In genomic region chr4:151991884-151992166, GRCh38 we compare ENCODE assay signal across 16 cellular contexts.
DNase-seq lines count a peak whose midpoint lies in the region; ATAC-seq and TF ChIP-seq lines count a peak whose summit lies in the region.
"Had no signal": no experiment of that assay in that cellular context is flagged by ENCODE, and none has a peak within 500 bp of the region (broad histone marks: within the 10 kb centered on the region; RNA-seq: fewer than 3 reads in every experiment).

No MANE protein-coding gene starts in this region.

- 27 to 54% (median 43%) methylated on average over 2 of the region's 2 CpGs for WGBS in heart left ventricle, 4 donors

- H3K4me1 Mint-ChIP-seq in GM23338 (peaks cover 27% of the 10 kb centered on the region), brain (peaks cover 46% of the 10 kb centered on the region)

- H2AFZ ChIP-seq in GM23338, result no peak overlapping the region

- intact Hi-C loops in heart left ventricle (cut with DNase I), result loop anchor here in 2 of 10 donors (5.0 kb wide), 1 partner anchor 45 kb away; no protein-coding TSS in a partner anchor
- intact Hi-C loops in left ventricle myocardium superior (cut with micrococcal nuclease), result no loop called here
- intact Hi-C loops in upper lobe of right lung (cut with DNase I), result no loop called here

- H3K4me3 Mint-ChIP-seq in GM23338 (no peak overlapping the region), brain (peak overlapping the region in 3 of 5 experiments; percentile 7 to 78 (median 16))

- H3K36me3 ChIP-seq in heart left ventricle, result no peaks in the 10 kb centered on the region
- H3K36me3 ChIP-seq in GM23338 (ENCODE audit: insufficient read depth), result no peaks in the 10 kb centered on the region
- H3K36me3 ChIP-seq in rectal smooth muscle tissue (ENCODE audit: control insufficient read depth, insufficient read depth, low read length), result no peaks in the 10 kb centered on the region
- H3K36me3 ChIP-seq in upper lobe of right lung, result no peaks in the 10 kb centered on the region

- peaks cover 26% of the 10 kb centered on the region; the same call in 1 of the 2 replicates for H3K9me2 ChIP-seq in GM23338 (ENCODE audit: insufficient read depth)

- H4K20me1 ChIP-seq in GM23338 (replicated peaks; ENCODE audit: insufficient read depth), result no peaks in the 10 kb centered on the region

- H3K36me3 Mint-ChIP-seq in GM23338 (ENCODE audit: low read depth), result no peaks in the 10 kb centered on the region; the same call in 2 of the 3 replicates
- H3K36me3 Mint-ChIP-seq in brain, result no peaks in the 10 kb centered on the region
- H3K36me3 Mint-ChIP-seq: activated CD4-positive, alpha-beta memory T cell treated with anti-CD3 and anti-CD28 coated beads for 36 hours had no signal

- peak overlapping the region; percentile 52; the same call in 1 of the 2 replicates for H3K4me2 ChIP-seq in GM23338

- ATAC-seq in heart left ventricle (no peak), left ventricle myocardium superior (no peak), GM23338 (no peak), GM21390 (IDR thresholded peaks at IDR 0.05; ENCODE audit: unreplicated experiment) (no peak), upper lobe of right lung (no peak)

- H3K9me3 ChIP-seq in heart left ventricle (peaks cover 0 to 4% (median 0%) of the 10 kb centered on the region in 12 donors), upper lobe of right lung (no peaks in the 10 kb centered on the region)

- no peak overlapping the region for H3K27ac Mint-ChIP-seq in GM23338
- peak overlapping the region; percentile 12 to 93 (median 85) for H3K27ac Mint-ChIP-seq in brain
- H3K27ac Mint-ChIP-seq: activated CD4-positive, alpha-beta memory T cell treated with anti-CD3 and anti-CD28 coated beads for 36 hours had no signal

- no peak overlapping the region for H3K9ac ChIP-seq in rectal smooth muscle tissue (ENCODE audit: low read length)

- H3K4me3 ChIP-seq in heart left ventricle (no peak overlapping the region), GM23338 (no peak overlapping the region), rectal smooth muscle tissue (ENCODE audit: low read length) (no peak overlapping the region), upper lobe of right lung (no peak overlapping the region)

- H3K4me1 ChIP-seq in heart left ventricle (peaks cover 0 to 30% (median 8%) of the 10 kb centered on the region in 12 donors), GM23338 (ENCODE audit: insufficient read depth) (peaks cover 25% of the 10 kb centered on the region), rectal smooth muscle tissue (ENCODE audit: control insufficient read depth, insufficient read depth, low read length) (peaks cover 8% of the 10 kb centered on the region), upper lobe of right lung (no peaks in the 10 kb centered on the region)

- TF ChIP-seq POLR2A in heart left ventricle (IDR thresholded peaks at IDR 0.05), result no peak

- no peaks in the 10 kb centered on the region for H3K27me3 ChIP-seq in heart left ventricle
- no peaks in the 10 kb centered on the region for H3K27me3 ChIP-seq in GM23338 (ENCODE audit: insufficient read depth)
- no peaks in the 10 kb centered on the region for H3K27me3 ChIP-seq in rectal smooth muscle tissue (ENCODE audit: control insufficient read depth, insufficient read depth, low read length)
- no peaks in the 10 kb centered on the region for H3K27me3 ChIP-seq in upper lobe of right lung

- H3K27ac ChIP-seq in heart left ventricle, result peak overlapping the region in 9 of 12 donors; percentile 13 to 69 (median 44)
- no peak overlapping the region for H3K27ac ChIP-seq in GM23338 (ENCODE audit: low read depth)
- peak overlapping the region; percentile 40 for H3K27ac ChIP-seq in rectal smooth muscle tissue (ENCODE audit: low read depth, low read length)
- H3K27ac ChIP-seq in caudate nucleus (ENCODE audit: low read depth, low read length), result no peak overlapping the region
- H3K27ac ChIP-seq in upper lobe of right lung, result no peak overlapping the region
- H3K27ac ChIP-seq: HL-60 had no signal

- H3K79me2 ChIP-seq in GM23338 (replicated peaks; ENCODE audit: insufficient read depth), result no peaks in the 10 kb centered on the region

- H3K27me3 Mint-ChIP-seq in GM23338 (ENCODE audit: insufficient read depth, low read depth, poor library complexity), result peaks cover under 1% of the 10 kb centered on the region
- peaks cover 5% of the 10 kb centered on the region for H3K27me3 Mint-ChIP-seq in brain
- H3K27me3 Mint-ChIP-seq: activated CD4-positive, alpha-beta memory T cell treated with anti-CD3 and anti-CD28 coated beads for 36 hours had no signal

- TF ChIP-seq CTCF in heart left ventricle (IDR thresholded peaks at IDR 0.05) (no peak), GM23338 (conservative IDR thresholded peaks at IDR 0.05; ENCODE audit: low read depth in 2 of 2) (no peak), brain (conservative IDR thresholded peaks at IDR 0.05) (no peak), upper lobe of right lung (IDR thresholded peaks at IDR 0.05) (no peak)

- DNase-seq in heart left ventricle, result no peak
- DNase-seq in left ventricle myocardium superior, result no peak
- DNase-seq in GM23338 (ENCODE audit: low spot score), result no peak
- no peak for DNase-seq in caudate nucleus (lab: John Stamatoyannopoulos, UW)
- DNase-seq in upper lobe of right lung, result no peak
- DNase-seq: activated CD4-positive, alpha-beta memory T cell treated with anti-CD3 and anti-CD28 coated beads for 36 hours; H7; NCI-H2029; NCI-H510A treated with DMSO at 0.1 percent for 48 hours; occipital lobe; stimulated activated CD4-positive, alpha-beta T cell treated with anti-CD3 and anti-CD28 coated beads, Interleukin-2, amount 100 ng/mL, for 24 hours; SW 1271 had no signal

- H3K9me3 Mint-ChIP-seq in GM23338, result peaks cover 7% of the 10 kb centered on the region; the same call in 1 of the 3 replicates
- H3K9me3 Mint-ChIP-seq in brain, result peaks cover 0 to 6% (median 0%) of the 10 kb centered on the region in 5 experiments

- H3F3A ChIP-seq in GM23338 (replicated peaks; ENCODE audit: low read depth), result no peaks in the 10 kb centered on the region

TF ChIP-seq in GM23338, 12 proteins besides CTCF, POLR2A, EP300 and RAD21 (continues in another document):
- TF ChIP-seq JUNB (IDR thresholded peaks at IDR 0.05; ENCODE audit: unreplicated experiment), result no peak
- TF ChIP-seq POLR2AphosphoS5 (IDR thresholded peaks at IDR 0.05; ENCODE audit: low read depth), result no peak
- no peak for TF ChIP-seq REST (IDR thresholded peaks at IDR 0.05; ENCODE audit: unreplicated experiment)
- TF ChIP-seq STAT1 (IDR thresholded peaks at IDR 0.05; ENCODE audit: unreplicated experiment), result no peak
- no peak for TF ChIP-seq ZNF331 (CRISPR knock-in tag; IDR thresholded peaks at IDR 0.05; ENCODE audit: low read depth)
- no peak for TF ChIP-seq ZNF114 (CRISPR knock-in tag; IDR thresholded peaks at IDR 0.05)
- no peak for TF ChIP-seq EZH2 (IDR thresholded peaks at IDR 0.05; ENCODE audit: low read depth, unreplicated experiment)
- TF ChIP-seq EZH2phosphoT487 (IDR thresholded peaks at IDR 0.05; ENCODE audit: unreplicated experiment), result no peak
- TF ChIP-seq CREB1 (CRISPR knock-in tag; IDR thresholded peaks at IDR 0.05; ENCODE audit: low read depth), result no peak

Comparison
In these comparisons a context has a peak if more than half of its experiments do, and no peak if none do; other contexts are left out.
1. H3K27ac ChIP-seq: peak in heart left ventricle (9 of 12) and rectal smooth muscle tissue (single experiment); none in GM23338 (single experiment), caudate nucleus (single experiment) and upper lobe of right lung (single experiment).